2 cellular contexts compared by ENCODE assay signal in genomic region chr2:219486424-219486959, GRCh38.
TF ChIP-seq lines count a peak whose summit lies in the region.

No MANE protein-coding gene starts in this region.

TF ChIP-seq in A549, 52 proteins besides CTCF, POLR2A, EP300 and RAD21:
- TF ChIP-seq NR3C1 (IDR thresholded peaks at IDR 0.05) = no peak
- TF ChIP-seq RCOR1 (IDR thresholded peaks at IDR 0.05; ENCODE audit: low read depth, low read length) = no peak
- TF ChIP-seq MAFK (IDR thresholded peaks at IDR 0.05; ENCODE audit: partially characterized antibody) = peak; percentile 29
- no peak for TF ChIP-seq ZNF302 (CRISPR knock-in tag; IDR thresholded peaks at IDR 0.05)

TF ChIP-seq in K562, 482 proteins besides CTCF, POLR2A, EP300 and RAD21:
- TF ChIP-seq C11orf30 (IDR thresholded peaks at IDR 0.05; ENCODE audit: low read depth) (peak; percentile 42), MCM3 (IDR thresholded peaks at IDR 0.05) (no peak), ZNF316 (IDR thresholded peaks at IDR 0.05) (peak; percentile 39; the same call in 1 of the 2 replicates), MAFG (tag; conservative IDR thresholded peaks at IDR 0.05) (0 out of 2 replicates have a peak, but pooled peaks have one; percentile 7)
